Comparison of ENCODE assay signal across 8 cellular contexts in genomic region chr6:125858427-125859320, GRCh38.
DNase-seq lines count a peak whose midpoint lies in the region; ATAC-seq and TF ChIP-seq lines count a peak whose summit lies in the region.

No MANE protein-coding gene starts in this region.

- H3K9me2 ChIP-seq in hepatocyte (replicated peaks; ENCODE audit: insufficient read depth) = no peaks in the 10 kb centered on the region

- peaks cover 2% of the 10 kb centered on the region for H3K79me2 ChIP-seq in hepatocyte

- BruUV-seq in Panc1 (replicated peaks; lab: Mats Ljungman, UMichigan) = no TSS peak

- H3K9me3 ChIP-seq in Panc1 (ENCODE audit: control insufficient read depth, insufficient read depth, low read depth, low read length) (no peaks in the 10 kb centered on the region), hepatocyte (ENCODE audit: low read depth) (no peaks in the 10 kb centered on the region), sigmoid colon (no peaks in the 10 kb centered on the region)

- no peak for TF ChIP-seq POLR2A in sigmoid colon (IDR thresholded peaks at IDR 0.05)

- H3K4me1 ChIP-seq in Panc1 (ENCODE audit: control insufficient read depth, insufficient read depth, low read length) (no peaks in the 10 kb centered on the region), hepatocyte (ENCODE audit: insufficient read depth) (no peaks in the 10 kb centered on the region), sigmoid colon (peaks cover 0 to 3% (median 0%) of the 10 kb centered on the region in 4 donors)

- TF ChIP-seq CTCF in Panc1 (IDR thresholded peaks at IDR 0.05) = peak; percentile 94
- TF ChIP-seq CTCF in hepatocyte (IDR thresholded peaks at IDR 0.05; ENCODE audit: poor library complexity) = peak; percentile 82
- TF ChIP-seq CTCF in sigmoid colon (IDR thresholded peaks at IDR 0.05) = peak in 3 of 4 experiments; percentile 32 to 49 (median 39)

- in situ Hi-C loops in Panc1 (cut with HindIII; ENCODE audit: low pct_unique_long_range_greater_than_20kb, low sequenced_read_pairs) = no loop called here

- POLR2A ChIA-PET in Panc1 (lab: Charles Lee) = no interaction called here

- H3K36me3 ChIP-seq in Panc1 (ENCODE audit: control insufficient read depth, insufficient read depth, low read length) (no peaks in the 10 kb centered on the region), hepatocyte (replicated peaks; ENCODE audit: insufficient read depth, low read depth) (no peaks in the 10 kb centered on the region), sigmoid colon (peaks cover 0 to 9% (median 0%) of the 10 kb centered on the region in 4 donors)

- CTCF ChIA-PET in Panc1 (lab: Charles Lee) = interaction anchor here (0.6 to 3.6 kb wide), 4 partner anchors 13 to 547 kb away, joined by 3 to 16 read pairs (median 3); partner anchors contain the start of gene HINT3

- H3K27me3 ChIP-seq in Panc1 (ENCODE audit: control insufficient read depth, insufficient read depth, low read length) = no peaks in the 10 kb centered on the region
- H3K27me3 ChIP-seq in hepatocyte = no peaks in the 10 kb centered on the region
- no peaks in the 10 kb centered on the region for H3K27me3 ChIP-seq in sigmoid colon

- no peak overlapping the region for H3K4me3 ChIP-seq in Panc1 (ENCODE audit: low read depth in 2 of 2, low read length in 2 of 2)
- H3K4me3 ChIP-seq in hepatocyte = no peak overlapping the region
- no peak overlapping the region for H3K4me3 ChIP-seq in sigmoid colon

- no peaks in the 10 kb centered on the region for H4K20me1 ChIP-seq in hepatocyte (ENCODE audit: insufficient read depth, poor library complexity, severe bottlenecking)

- WGBS in hepatocyte (ENCODE audit: low lambda C conversion rate, missing lambda C conversion rate) = 40% methylated on average over 7 of the region's 7 CpGs
- WGBS in sigmoid colon, 2 donors = 30 to 51% methylated on average over 7 of the region's 7 CpGs

- H2AFZ ChIP-seq in hepatocyte = no peak overlapping the region

- TF ChIP-seq EP300 in sigmoid colon (IDR thresholded peaks at IDR 0.05) = no peak

- H3K27ac ChIP-seq in Panc1 (ENCODE audit: low read length) (no peak overlapping the region), hepatocyte (no peak overlapping the region), sigmoid colon (no peak overlapping the region)

- H3K4me2 ChIP-seq in hepatocyte = no peak overlapping the region

- intact Hi-C loops in Panc1 (cut with micrococcal nuclease; ENCODE audit: unreplicated experiment) (loop anchor here (2.0 kb wide), 2 partner anchors 94 to 116 kb away; no protein-coding TSS in a partner anchor), sigmoid colon (cut with DNase I) (no loop called here)

- peak; percentile 35 for DNase-seq in activated naive CD4-positive, alpha-beta T cell treated with Interleukin-2 at 50 U/mL for 16 hours
- no peak for DNase-seq in activated naive CD4-positive, alpha-beta T cell (lab: John Stamatoyannopoulos, UW)
- DNase-seq in Panc1 (ENCODE audit: low read depth, low spot score) = peak; percentile 18
- peak; percentile 81 for DNase-seq in astrocyte of the hippocampus (ENCODE audit: low read depth, low spot score)
- DNase-seq in hepatocyte (ENCODE audit: low spot score) = peak; percentile 81
- DNase-seq in sigmoid colon = peak; percentile 67

- ATAC-seq in HG03196 (IDR thresholded peaks at IDR 0.05; ENCODE audit: unreplicated experiment) = peak; percentile 76
- ATAC-seq in Panc1 = peak; percentile 100
- no peak for ATAC-seq in HG02981 (IDR thresholded peaks at IDR 0.05; ENCODE audit: unreplicated experiment)

Comparison
In these comparisons a context has a peak if more than half of its experiments do, and no peak if none do; other contexts are left out.
1. DNase-seq: peak in activated naive CD4-positive, alpha-beta T cell treated with Interleukin-2 at 50 U/mL for 16 hours (single experiment), Panc1 (single experiment), astrocyte of the hippocampus (single experiment), hepatocyte (single experiment) and sigmoid colon (single experiment); none in activated naive CD4-positive, alpha-beta T cell (0 of 4).
2. CTCF ChIP-seq: peak in every context shown above with its lines; median percentile 94 in Panc1; 82 in hepatocyte; 39 in sigmoid colon.